8 cellular contexts compared by ENCODE assay signal in genomic region chr4:82721819-82722423, GRCh38.
DNase-seq lines count a peak whose midpoint lies in the region; ATAC-seq and TF ChIP-seq lines count a peak whose summit lies in the region.

No MANE protein-coding gene starts in this region.

- H3K4me2 ChIP-seq in hepatocyte: no peak overlapping the region

- no peak overlapping the region for H3K4me3 Mint-ChIP-seq in activated T-helper 2 cell treated with anti-CD3 and anti-CD28 coated beads, Interferon-gamma antibody, Interleukin-2, Interleukin-4, amounts not matched to agents 10 μg/mL and 5 μg/mL and 100 μg/mL, durations not matched to agents 14 hours and 24 hours and 36 hours (ENCODE audit: low read depth)

- H3K4me1 ChIP-seq in hepatocyte (ENCODE audit: insufficient read depth): no peaks in the 10 kb centered on the region

- H3K79me2 ChIP-seq in hepatocyte: no peaks in the 10 kb centered on the region

- no peaks in the 10 kb centered on the region for H3K9me3 ChIP-seq in hepatocyte (ENCODE audit: low read depth)

- intact Hi-C loops in activated T-helper 2 cell treated with anti-CD3 and anti-CD28 coated beads, Interferon-gamma antibody, Interleukin-2, Interleukin-4, amounts not matched to agents 10 μg/mL and 5 μg/mL and 100 μg/mL, durations not matched to agents 14 hours and 24 hours and 36 hours (cut with micrococcal nuclease): no loop called here

- TF ChIP-seq POLR2A in NB4 (IDR thresholded peaks at IDR 0.05; ENCODE audit: extremely low read depth, insufficient read length): no peak

- no peaks in the 10 kb centered on the region for H3K36me3 ChIP-seq in hepatocyte (replicated peaks; ENCODE audit: insufficient read depth, low read depth)
- no peaks in the 10 kb centered on the region for H3K36me3 ChIP-seq in H7 (replicated peaks; ENCODE audit: control insufficient read depth, insufficient read depth, low read length)

- H3K9me2 ChIP-seq in hepatocyte (replicated peaks; ENCODE audit: insufficient read depth): no peaks in the 10 kb centered on the region

- no peaks in the 10 kb centered on the region for H3K9me3 Mint-ChIP-seq in activated T-helper 2 cell treated with anti-CD3 and anti-CD28 coated beads, Interferon-gamma antibody, Interleukin-2, Interleukin-4, amounts not matched to agents 10 μg/mL and 5 μg/mL and 100 μg/mL, durations not matched to agents 14 hours and 24 hours and 36 hours

- DNase-seq in DMS153 (lab: John Stamatoyannopoulos, UW): peak; percentile 50
- peak; percentile 52 for DNase-seq in NB4 (ENCODE audit: low read depth)
- peak; percentile 10 for DNase-seq in activated T-helper 2 cell treated with anti-CD3 and anti-CD28 coated beads, Interferon-gamma antibody, Interleukin-2, Interleukin-4, amounts not matched to agents 10 μg/mL and 5 μg/mL and 100 μg/mL, durations not matched to agents 14 hours and 24 hours and 36 hours (ENCODE audit: low spot score)
- DNase-seq in hepatocyte (ENCODE audit: low spot score): peak; percentile 65
- no peak for DNase-seq in H7
- no peak for DNase-seq in NK-92 treated with Interleukin-12 subunit alpha and Interleukin-12 subunit beta, amount 100 ng/mL, for 24 hours (lab: John Stamatoyannopoulos, UW)

- no peak overlapping the region for H3K27ac ChIP-seq in hepatocyte

- no peak overlapping the region for H3K4me3 ChIP-seq in NB4 (ENCODE audit: low read depth, low read length)
- no peak overlapping the region for H3K4me3 ChIP-seq in hepatocyte
- H3K4me3 ChIP-seq in H7 (ENCODE audit: insufficient read depth, low read depth, low read length): no peak overlapping the region

- no peak overlapping the region for H3K27ac Mint-ChIP-seq in activated T-helper 2 cell treated with anti-CD3 and anti-CD28 coated beads, Interferon-gamma antibody, Interleukin-2, Interleukin-4, amounts not matched to agents 10 μg/mL and 5 μg/mL and 100 μg/mL, durations not matched to agents 14 hours and 24 hours and 36 hours

- peak; percentile 66 for TF ChIP-seq CTCF in NB4 (IDR thresholded peaks at IDR 0.05; ENCODE audit: low read depth, low read length)
- TF ChIP-seq CTCF in hepatocyte (IDR thresholded peaks at IDR 0.05; ENCODE audit: poor library complexity): peak; percentile 48

- H3K27me3 ChIP-seq in hepatocyte (no peaks in the 10 kb centered on the region), H7 (ENCODE audit: control insufficient read depth, insufficient read depth, low read length) (no peaks in the 10 kb centered on the region)

- ATAC-seq in GM19043 (IDR thresholded peaks at IDR 0.05; ENCODE audit: low read depth, unreplicated experiment) (peak; percentile 79), GM21737 (IDR thresholded peaks at IDR 0.05; ENCODE audit: unreplicated experiment) (no peak)

- no peaks in the 10 kb centered on the region for H3K36me3 Mint-ChIP-seq in activated T-helper 2 cell treated with anti-CD3 and anti-CD28 coated beads, Interferon-gamma antibody, Interleukin-2, Interleukin-4, amounts not matched to agents 10 μg/mL and 5 μg/mL and 100 μg/mL, durations not matched to agents 14 hours and 24 hours and 36 hours (ENCODE audit: low read depth)

- WGBS in hepatocyte (ENCODE audit: low lambda C conversion rate, missing lambda C conversion rate): 60% methylated on average over 2 of the region's 2 CpGs

- no peaks in the 10 kb centered on the region for H3K4me1 Mint-ChIP-seq in activated T-helper 2 cell treated with anti-CD3 and anti-CD28 coated beads, Interferon-gamma antibody, Interleukin-2, Interleukin-4, amounts not matched to agents 10 μg/mL and 5 μg/mL and 100 μg/mL, durations not matched to agents 14 hours and 24 hours and 36 hours (ENCODE audit: low read depth)

- H3K27me3 Mint-ChIP-seq in activated T-helper 2 cell treated with anti-CD3 and anti-CD28 coated beads, Interferon-gamma antibody, Interleukin-2, Interleukin-4, amounts not matched to agents 10 μg/mL and 5 μg/mL and 100 μg/mL, durations not matched to agents 14 hours and 24 hours and 36 hours (ENCODE audit: low read depth): no peaks in the 10 kb centered on the region

- no peaks in the 10 kb centered on the region for H4K20me1 ChIP-seq in hepatocyte (ENCODE audit: insufficient read depth, poor library complexity, severe bottlenecking)

- H2AFZ ChIP-seq in hepatocyte: no peak overlapping the region

Comparison
In these comparisons a context has a peak if more than half of its experiments do, and no peak if none do; other contexts are left out.
1. DNase-seq: peak in DMS153 (single experiment), NB4 (single experiment), activated T-helper 2 cell treated with anti-CD3 and anti-CD28 coated beads, Interferon-gamma antibody, Interleukin-2, Interleukin-4, amounts not matched to agents 10 μg/mL and 5 μg/mL and 100 μg/mL, durations not matched to agents 14 hours and 24 hours and 36 hours (single experiment) and hepatocyte (single experiment); none in H7 (single experiment) and NK-92 treated with Interleukin-12 subunit alpha and Interleukin-12 subunit beta, amount 100 ng/mL, for 24 hours (single experiment).